In genomic region chr17:75135452-75135851, GRCh38 we compare ENCODE assay signal across 14 cellular contexts. TPM values are rescaled to one million over a fixed set of nuclear protein-coding genes. Genes with fewer than 3 reads are reported as not detected.
A peak's percentile ranks its signal among the peaks of the same experiment; 100 is the strongest.
DNase-seq lines count a peak whose midpoint lies in the region; ATAC-seq and TF ChIP-seq lines count a peak whose summit lies in the region.
"Had no signal": no experiment of that assay in that cellular context is flagged by ENCODE, and none has a peak within 500 bp of the region (broad histone marks: within the 10 kb centered on the region; RNA-seq: fewer than 3 reads in every experiment).

No MANE protein-coding gene starts in this region.

- ATAC-seq in activated naive CD4-positive, alpha-beta T cell treated with anti-CD3 and anti-CD28 coated beads, Interleukin-2, amount 50 U/mL, for 72 hours: no peak
- no peak for ATAC-seq in stimulated activated naive CD8-positive, alpha-beta T cell treated with anti-CD3 and anti-CD28 coated beads, Interleukin-15, amount 100 ng/mL, for 72 hours
- no peak for ATAC-seq in PC-3

- peak overlapping the region; percentile 31 to 76 (median 57) for H3K27ac ChIP-seq in esophagus squamous epithelium
- no peak overlapping the region for H3K27ac ChIP-seq in PC-3 (ENCODE audit: low read length)
- H3K27ac ChIP-seq: stomach, vagina had no signal

- no peaks in the 10 kb centered on the region for H3K9me2 ChIP-seq in PC-3 (replicated peaks; ENCODE audit: low read length)

- H2AFZ ChIP-seq in PC-3 (ENCODE audit: low read length): no peak overlapping the region

- 43 to 67% methylated on average over 4 to 5 of the region's 5 CpGs for WGBS in esophagus squamous epithelium, 2 donors

- no peak overlapping the region for H3K4me2 ChIP-seq in PC-3 (ENCODE audit: low read length)

- no peaks in the 10 kb centered on the region for H3K9me3 Mint-ChIP-seq in activated naive CD4-positive, alpha-beta T cell treated with anti-CD3 and anti-CD28 coated beads, Interleukin-2, amount 50 U/mL, for 72 hours
- H3K9me3 Mint-ChIP-seq in activated CD4-positive, alpha-beta memory T cell treated with anti-CD3 and anti-CD28 coated beads for 36 hours: no peaks in the 10 kb centered on the region
- H3K9me3 Mint-ChIP-seq in stimulated activated naive CD8-positive, alpha-beta T cell treated with anti-CD3 and anti-CD28 coated beads, Interleukin-15, amount 100 ng/mL, for 72 hours: no peaks in the 10 kb centered on the region

- H3F3A ChIP-seq in PC-3 (ENCODE audit: low read length, unreplicated experiment): peaks cover 47% of the 10 kb centered on the region

- no TSS peak for BruUV-seq in PC-3 (replicated peaks; lab: Mats Ljungman, UMichigan)

- no peak for DNase-seq in activated naive CD4-positive, alpha-beta T cell treated with anti-CD3 and anti-CD28 coated beads, Interleukin-2, amount 50 U/mL, for 72 hours (ENCODE audit: low spot score in 2 of 2)
- no peak for DNase-seq in activated naive CD4-positive, alpha-beta T cell treated with anti-CD3 and anti-CD28 coated beads, Interleukin-2, amount 50 U/mL, for 16 hours
- DNase-seq in activated CD4-positive, alpha-beta memory T cell treated with anti-CD3 and anti-CD28 coated beads for 36 hours: no peak
- no peak for DNase-seq in esophagus squamous epithelium (lab: John Stamatoyannopoulos, UW)
- DNase-seq in stimulated activated naive CD8-positive, alpha-beta T cell treated with anti-CD3 and anti-CD28 coated beads, Interleukin-15, amount 100 ng/mL, for 72 hours: no peak
- DNase-seq in NOMO-1 (lab: John Stamatoyannopoulos, UW; ENCODE audit: unreplicated experiment in 2 of 2): no peak
- DNase-seq in NCI-H526 (lab: John Stamatoyannopoulos, UW): no peak
- no peak for DNase-seq in PC-3
- DNase-seq: activated CD8-positive, alpha-beta memory T cell treated with anti-CD3 and anti-CD28 coated beads for 24 hours; activated effector memory CD4-positive, alpha-beta T cell treated with Interleukin-2 at 50 U/mL for 16 hours; NCI-H2081 treated with DMSO at 0.1 percent for 48 hours; NCI-H524; stomach had no signal

- H3K27ac Mint-ChIP-seq in activated naive CD4-positive, alpha-beta T cell treated with anti-CD3 and anti-CD28 coated beads, Interleukin-2, amount 50 U/mL, for 72 hours: peak overlapping the region; percentile 15 to 66
- peak overlapping the region; percentile 75 for H3K27ac Mint-ChIP-seq in activated CD4-positive, alpha-beta memory T cell treated with anti-CD3 and anti-CD28 coated beads for 36 hours
- peak overlapping the region; percentile 54 to 70 for H3K27ac Mint-ChIP-seq in stimulated activated naive CD8-positive, alpha-beta T cell treated with anti-CD3 and anti-CD28 coated beads, Interleukin-15, amount 100 ng/mL, for 72 hours

- no peak for TF ChIP-seq POLR2A in esophagus squamous epithelium (IDR thresholded peaks at IDR 0.05)

- H3K27me3 ChIP-seq in esophagus squamous epithelium (no peaks in the 10 kb centered on the region), PC-3 (ENCODE audit: low read length) (no peaks in the 10 kb centered on the region)
- H3K27me3 ChIP-seq: stomach, vagina had no signal

- TF ChIP-seq CTCF in esophagus squamous epithelium (IDR thresholded peaks at IDR 0.05) (no peak), PC-3 (conservative IDR thresholded peaks at IDR 0.05; ENCODE audit: low read depth, low read length) (no peak)

- no peak overlapping the region for H3K9ac ChIP-seq in PC-3 (ENCODE audit: low read length)

- H3K79me2 ChIP-seq in PC-3 (ENCODE audit: low read length): peaks cover 43% of the 10 kb centered on the region

- H3K4me1 Mint-ChIP-seq in activated CD4-positive, alpha-beta memory T cell treated with anti-CD3 and anti-CD28 coated beads for 36 hours (ENCODE audit: low read depth): peaks cover 12% of the 10 kb centered on the region
- H3K4me1 Mint-ChIP-seq in stimulated activated naive CD8-positive, alpha-beta T cell treated with anti-CD3 and anti-CD28 coated beads, Interleukin-15, amount 100 ng/mL, for 72 hours: peaks cover 13% of the 10 kb centered on the region

- H3K4me3 Mint-ChIP-seq in activated CD4-positive, alpha-beta memory T cell treated with anti-CD3 and anti-CD28 coated beads for 36 hours: no peak overlapping the region
- no peak overlapping the region for H3K4me3 Mint-ChIP-seq in stimulated activated naive CD8-positive, alpha-beta T cell treated with anti-CD3 and anti-CD28 coated beads, Interleukin-15, amount 100 ng/mL, for 72 hours

- H3K9me3 ChIP-seq in esophagus squamous epithelium (no peaks in the 10 kb centered on the region), PC-3 (ENCODE audit: low read length) (no peaks in the 10 kb centered on the region)
- H3K9me3 ChIP-seq: stomach, vagina had no signal

- peaks cover 6 to 14% of the 10 kb centered on the region in 2 donors for H3K36me3 Mint-ChIP-seq in activated naive CD4-positive, alpha-beta T cell treated with anti-CD3 and anti-CD28 coated beads, Interleukin-2, amount 50 U/mL, for 72 hours
- peaks cover 22% of the 10 kb centered on the region for H3K36me3 Mint-ChIP-seq in activated CD4-positive, alpha-beta memory T cell treated with anti-CD3 and anti-CD28 coated beads for 36 hours

- no peaks in the 10 kb centered on the region for H3K27me3 Mint-ChIP-seq in activated CD4-positive, alpha-beta memory T cell treated with anti-CD3 and anti-CD28 coated beads for 36 hours
- no peaks in the 10 kb centered on the region for H3K27me3 Mint-ChIP-seq in stimulated activated naive CD8-positive, alpha-beta T cell treated with anti-CD3 and anti-CD28 coated beads, Interleukin-15, amount 100 ng/mL, for 72 hours

- H3K4me3 ChIP-seq in esophagus squamous epithelium (no peak overlapping the region), PC-3 (ENCODE audit: low read length) (no peak overlapping the region)
- H3K4me3 ChIP-seq: stomach, vagina had no signal

- H3K4me1 ChIP-seq in esophagus squamous epithelium (peaks cover 5 to 58% (median 28%) of the 10 kb centered on the region in 3 donors), PC-3 (ENCODE audit: insufficient read depth, low read length) (peaks cover 24% of the 10 kb centered on the region)

- POLR2A ChIA-PET in activated CD4-positive, alpha-beta memory T cell treated with anti-CD3 and anti-CD28 coated beads for 36 hours (lab: Charles Lee): no interaction called here
- POLR2A ChIA-PET in PC-3 (lab: Charles Lee; ENCODE audit: unreplicated experiment): no interaction called here

- intact Hi-C loops in activated CD4-positive, alpha-beta memory T cell treated with anti-CD3 and anti-CD28 coated beads for 36 hours (cut with micrococcal nuclease): no loop called here
- intact Hi-C loops in esophagus squamous epithelium (cut with DNase I) (no loop called here), PC-3 (cut with micrococcal nuclease) (no loop called here)

- CTCF ChIA-PET in activated CD4-positive, alpha-beta memory T cell treated with anti-CD3 and anti-CD28 coated beads for 36 hours (lab: Charles Lee): no interaction called here
- CTCF ChIA-PET in PC-3 (lab: Charles Lee): no interaction called here

- H3K36me3 ChIP-seq in esophagus squamous epithelium: peaks cover 0 to 17% (median 3%) of the 10 kb centered on the region in 3 donors
- peaks cover 39% of the 10 kb centered on the region for H3K36me3 ChIP-seq in PC-3 (ENCODE audit: low read depth, low read length)

- H4K20me1 ChIP-seq in PC-3 (ENCODE audit: low read length): no peaks in the 10 kb centered on the region

RNA-seq across cellular contexts. Expression of gene NT5C, which starts 3.9 kb away (rescaled TPM):
- 10 to 100 TPM; 51.7 to 52.8 TPM for total RNA-seq in activated naive CD4-positive, alpha-beta T cell treated with anti-CD3 and anti-CD28 coated beads, Interleukin-2, amount 50 U/mL, for 72 hours
- total RNA-seq in activated CD4-positive, alpha-beta memory T cell treated with anti-CD3 and anti-CD28 coated beads for 36 hours: 10 to 100 TPM; 65.2 to 70.8 TPM
- total RNA-seq in esophagus squamous epithelium: 10 to 100 TPM; 81.7 to 97.5 (median 88.4) TPM
- 116 and 131 TPM in 2 replicates for total RNA-seq in PC-3 (2014; rRNA removed)

RNA-seq across cellular contexts. Expression of gene JPT1, which starts 18.9 kb away (rescaled TPM):
- 100 to 1,000 TPM; 216 to 232 TPM for total RNA-seq in activated naive CD4-positive, alpha-beta T cell treated with anti-CD3 and anti-CD28 coated beads, Interleukin-2, amount 50 U/mL, for 72 hours
- total RNA-seq in activated CD4-positive, alpha-beta memory T cell treated with anti-CD3 and anti-CD28 coated beads for 36 hours: 100 to 1,000 TPM; 263 to 267 TPM
- 100 to 1,000 TPM in 3 of 4 donors, 10 to 100 TPM in 1; 82.2 to 249 (median 196) TPM for total RNA-seq in esophagus squamous epithelium
- total RNA-seq in PC-3 (2014; rRNA removed): 674 and 705 TPM in 2 replicates

RNA-seq across cellular contexts. Expression of gene ARMC7, which starts 25.7 kb away (rescaled TPM):
- 1 to 10 TPM; 7.0 to 9.9 TPM for total RNA-seq in activated naive CD4-positive, alpha-beta T cell treated with anti-CD3 and anti-CD28 coated beads, Interleukin-2, amount 50 U/mL, for 72 hours
- 1 to 10 TPM; 6.5 to 8.2 TPM for total RNA-seq in activated CD4-positive, alpha-beta memory T cell treated with anti-CD3 and anti-CD28 coated beads for 36 hours
- total RNA-seq in esophagus squamous epithelium (1 to 10 TPM; 4.0 to 9.1 (median 5.3) TPM), PC-3 (2014; rRNA removed) (17.0 and 17.3 TPM in 2 replicates)

RNA-seq across cellular contexts. Expression of gene SUMO2, which starts 47.3 kb away (rescaled TPM):
- total RNA-seq in activated naive CD4-positive, alpha-beta T cell treated with anti-CD3 and anti-CD28 coated beads, Interleukin-2, amount 50 U/mL, for 72 hours: 100 to 1,000 TPM; 557 to 621 TPM
- 100 to 1,000 TPM; 610 to 612 TPM for total RNA-seq in activated CD4-positive, alpha-beta memory T cell treated with anti-CD3 and anti-CD28 coated beads for 36 hours
- total RNA-seq in esophagus squamous epithelium (100 to 1,000 TPM in 1 of 4 donors, 10 to 100 TPM in 3; 49.5 to 110 (median 69.5) TPM), PC-3 (2014; rRNA removed) (244 and 282 TPM in 2 replicates)

RNA-seq across cellular contexts. Expression of gene SLC16A5, which starts 47.7 kb away (rescaled TPM):
- 10 to 100 TPM in 1 of 2 donors, 1 to 10 TPM in 1; 6.0 to 10.9 TPM for total RNA-seq in activated naive CD4-positive, alpha-beta T cell treated with anti-CD3 and anti-CD28 coated beads, Interleukin-2, amount 50 U/mL, for 72 hours
- total RNA-seq in activated CD4-positive, alpha-beta memory T cell treated with anti-CD3 and anti-CD28 coated beads for 36 hours: 1 to 10 TPM; 6.7 to 7.7 TPM
- 10 to 100 TPM; 13.4 to 22.9 (median 17.4) TPM for total RNA-seq in esophagus squamous epithelium
- total RNA-seq in PC-3 (2014; rRNA removed): 1.2 and 1.6 TPM in 2 replicates
